ENCODE assay signal across 8 cellular contexts in the genomic region with DNA sequence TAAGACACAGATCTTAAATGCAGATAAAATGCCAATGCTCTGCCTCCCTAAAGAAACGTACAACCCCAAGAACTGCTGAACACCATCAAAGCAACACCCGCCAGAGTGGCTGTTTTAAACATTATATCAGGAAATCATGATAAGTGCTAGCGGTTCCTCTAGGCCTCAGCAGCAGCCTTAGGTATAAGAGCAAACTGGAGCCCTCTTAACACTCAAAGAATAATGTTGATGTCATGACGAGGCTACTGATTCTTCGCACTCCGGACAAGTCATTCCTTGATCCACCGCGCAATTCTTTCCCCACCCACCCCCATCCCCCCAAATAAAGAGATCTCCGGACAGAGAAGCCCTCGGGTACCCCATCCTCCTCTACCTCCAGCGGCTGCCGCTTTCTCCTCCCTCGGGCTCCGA. TPM values are rescaled to one million over a fixed set of nuclear protein-coding genes. Genes with fewer than 3 reads are reported as not detected.
DNase-seq lines count a peak whose midpoint lies in the region; ATAC-seq, FAIRE-seq and TF ChIP-seq lines count a peak whose summit lies in the region.

No MANE protein-coding gene starts in this region.

- WGBS in H1 (ENCODE audit: extremely low coverage in 1 of 2, insufficient coverage in 1 of 2, insufficient read length in 1 of 2, insufficient replicate concordance in 2 of 2, low coverage in 1 of 2, low lambda C conversion rate in 2 of 2, missing lambda C conversion rate in 1 of 2), 2 experiments: 1% methylated on average over 13 of the region's 14 CpGs; no CpG with 5 or more reads in 1 of the 2 experiments

- no peak for TF ChIP-seq CTCF in right atrium auricular region (IDR thresholded peaks at IDR 0.05)
- TF ChIP-seq CTCF in H1 (IDR thresholded peaks at IDR 0.05; ENCODE audit: control extremely low read depth in 1 of 3, insufficient read depth in 1 of 3, low read depth in 1 of 3, low read length in 3 of 3): no peak

- peak overlapping the region; percentile 91; the same call in 1 of the 2 replicates for H2AFZ ChIP-seq in H1 (ENCODE audit: low read length)

- H2BK5ac ChIP-seq in H1 (ENCODE audit: low read depth, low read length): no peak overlapping the region

- H4K8ac ChIP-seq in H1 (ENCODE audit: extremely low read depth, insufficient read depth, low read length): peak overlapping the region; percentile 93; the same call in 1 of the 2 replicates

- H2AK5ac ChIP-seq in H1 (ENCODE audit: low read depth, low read length): no peak overlapping the region

- peaks cover 0 to 29% of the 10 kb centered on the region in 2 donors for H3K4me1 ChIP-seq in right atrium auricular region
- H3K4me1 ChIP-seq in H1 (replicated peaks in 1 of 4; ENCODE audit: control insufficient read depth in 3 of 4, insufficient read depth in 4 of 4, low read length in 3 of 4): peaks cover 0 to 6% (median 3%) of the 10 kb centered on the region in 4 experiments; a peak in 3 of 7 replicates

- no peak overlapping the region for H3K56ac ChIP-seq in H1 (replicated peaks; ENCODE audit: insufficient read length, low read depth, low read length)

- peaks cover 13% of the 10 kb centered on the region for H3K23me2 ChIP-seq in H1 (ENCODE audit: low read depth, low read length)

- H4K91ac ChIP-seq in H1 (replicated peaks; ENCODE audit: insufficient read length, low read length): no peak overlapping the region

- no peak for TF ChIP-seq EP300 in H1 (IDR thresholded peaks at IDR 0.05; ENCODE audit: borderline replicate concordance in 1 of 2, low read depth in 2 of 2, low read length in 2 of 2)

- H3K79me1 ChIP-seq in H1 (ENCODE audit: low read depth, low read length): no peaks in the 10 kb centered on the region

- peak overlapping the region; percentile 83; the same call in 1 of the 2 replicates for H3K18ac ChIP-seq in H1 (ENCODE audit: extremely low read depth, low read length)

- H3K23ac ChIP-seq in H1 (ENCODE audit: insufficient read length): no peak overlapping the region

- peaks cover 0 to 27% of the 10 kb centered on the region in 2 experiments; a peak in 2 of 4 replicates for H3K79me2 ChIP-seq in H1 (ENCODE audit: control insufficient read depth in 1 of 2, insufficient read depth in 2 of 2, low read length in 2 of 2)

- H2BK20ac ChIP-seq in H1 (ENCODE audit: low read length): no peak overlapping the region

- H3K4me3 Mint-ChIP-seq in natural killer cell treated with Interleukin-12 subunit alpha and Interleukin-12 subunit beta and Interleukin-15 and Interleukin-18, amount 100 ng/mL, for 72 hours: peak overlapping the region; percentile 93

- no peak overlapping the region for H2BK15ac ChIP-seq in H1 (ENCODE audit: low read length)

- DNase-seq in right atrium auricular region (ENCODE audit: low spot score) (no peak), left cardiac atrium (no peak), SK-N-MC (ENCODE audit: low read depth, low spot score) (no peak), H1 (ENCODE audit: low read depth in 1 of 2, low spot score in 2 of 2) (no peak), SKM-1 treated with dmso at 0.1 percent for 144 hours (lab: John Stamatoyannopoulos, UW; ENCODE audit: unreplicated experiment) (no peak)
- DNase-seq in natural killer cell treated with Interleukin-12 subunit alpha and Interleukin-12 subunit beta and Interleukin-15 and Interleukin-18, amount 100 ng/mL, for 72 hours (ENCODE audit: low spot score): no peak

- H3K36me3 Mint-ChIP-seq in natural killer cell treated with Interleukin-12 subunit alpha and Interleukin-12 subunit beta and Interleukin-15 and Interleukin-18, amount 100 ng/mL, for 72 hours: no peaks in the 10 kb centered on the region

- peak overlapping the region; percentile 96 for H3K9ac ChIP-seq in SK-N-MC (ENCODE audit: insufficient read length)
- peak overlapping the region; percentile 59 to 82 (median 72) for H3K9ac ChIP-seq in H1 (replicated peaks in 1 of 4; ENCODE audit: extremely low read depth in 1 of 4, low read depth in 3 of 4, low read length in 3 of 4)

- no peaks in the 10 kb centered on the region for H3K36me3 ChIP-seq in right atrium auricular region
- H3K36me3 ChIP-seq in SK-N-MC (ENCODE audit: insufficient read depth, low read length): no peaks in the 10 kb centered on the region
- H3K36me3 ChIP-seq in H1 (ENCODE audit: control insufficient read depth in 2 of 4, insufficient read depth in 4 of 4, low read length in 3 of 4): no peaks in the 10 kb centered on the region

- no peak overlapping the region for H4K5ac ChIP-seq in H1 (ENCODE audit: insufficient read length, low read depth, low read length)

- peaks cover 56 to 58% of the 10 kb centered on the region in 2 donors for H3K4me1 Mint-ChIP-seq in natural killer cell treated with Interleukin-12 subunit alpha and Interleukin-12 subunit beta and Interleukin-15 and Interleukin-18, amount 100 ng/mL, for 72 hours (ENCODE audit: low read depth in 2 of 2)

- FAIRE-seq in H1 (lab: Jason Lieb, UNC): no peak

- ATAC-seq in left cardiac atrium (no peak), HG02981 (IDR thresholded peaks at IDR 0.05; ENCODE audit: unreplicated experiment) (no peak), HG02678 (IDR thresholded peaks at IDR 0.05; ENCODE audit: unreplicated experiment) (no peak)
- ATAC-seq in natural killer cell treated with Interleukin-12 subunit alpha and Interleukin-12 subunit beta and Interleukin-15 and Interleukin-18, amount 100 ng/mL, for 72 hours: peak in 1 of 2 donors; percentile 3

- H3K27me3 Mint-ChIP-seq in natural killer cell treated with Interleukin-12 subunit alpha and Interleukin-12 subunit beta and Interleukin-15 and Interleukin-18, amount 100 ng/mL, for 72 hours: no peaks in the 10 kb centered on the region

- H3K27ac ChIP-seq in right atrium auricular region: peak overlapping the region; percentile 93
- H3K27ac ChIP-seq in SK-N-MC: peak overlapping the region; percentile 77
- 0 out of 2 replicates have a peak overlapping the region, but pooled peaks have one; percentile 68 for H3K27ac ChIP-seq in H1 (ENCODE audit: low read depth, low read length)

- POLR2A ChIA-PET in H1 (lab: Charles Lee; ENCODE audit: partially characterized antibody): interaction anchor here (0.9 to 2.8 kb wide), 4 partner anchors 10 to 117 kb away, joined by 3 to 15 read pairs (median 4); a partner anchor contains a TSS

- no peaks in the 10 kb centered on the region for H3K27me3 ChIP-seq in right atrium auricular region
- peaks cover 0 to 6% (median 3%) of the 10 kb centered on the region in 4 experiments; a peak in 4 of 7 replicates for H3K27me3 ChIP-seq in H1 (replicated peaks in 1 of 4; ENCODE audit: control insufficient read depth in 3 of 4, extremely low read depth in 1 of 4, insufficient read depth in 3 of 4, low read length in 3 of 4)

- no peaks in the 10 kb centered on the region for H4K20me1 ChIP-seq in H1 (replicated peaks in 1 of 2; ENCODE audit: control insufficient read depth in 1 of 2, insufficient read depth in 2 of 2, low read length in 2 of 2)

- no peaks in the 10 kb centered on the region for H3K9me3 Mint-ChIP-seq in natural killer cell treated with Interleukin-12 subunit alpha and Interleukin-12 subunit beta and Interleukin-15 and Interleukin-18, amount 100 ng/mL, for 72 hours

- CTCF ChIA-PET in H1 (lab: Charles Lee; ENCODE audit: partially characterized antibody): interaction anchor here (1.3 kb wide), 1 partner anchor 24 kb away, joined by 3 read pairs; no protein-coding TSS in a partner anchor

- TF ChIP-seq POLR2A in H1 (IDR thresholded peaks at IDR 0.05; ENCODE audit: control extremely low read depth in 1 of 2, low read depth in 2 of 2, low read length in 2 of 2): peak in 1 of 2 experiments; percentile 14; a peak in 1 of 3 replicates

- no peak overlapping the region for H3K4ac ChIP-seq in H1 (replicated peaks; ENCODE audit: insufficient read length, low read depth, low read length)

- intact Hi-C loops in left cardiac atrium (cut with DNase I): loop anchor here (5.0 to 10.0 kb wide), 2 partner anchors 105 to 108 kb away; a partner anchor contains a TSS

- peak overlapping the region; percentile 87 to 94 for H3K4me2 ChIP-seq in H1 (ENCODE audit: insufficient read depth in 1 of 2, low read depth in 2 of 2, low read length in 2 of 2)

- peak overlapping the region; percentile 90 to 99 for H3K27ac Mint-ChIP-seq in natural killer cell treated with Interleukin-12 subunit alpha and Interleukin-12 subunit beta and Interleukin-15 and Interleukin-18, amount 100 ng/mL, for 72 hours

- no peak overlapping the region for H2BK120ac ChIP-seq in H1 (replicated peaks; ENCODE audit: low read depth, low read length)

- no peaks in the 10 kb centered on the region for H3K9me3 ChIP-seq in right atrium auricular region
- H3K9me3 ChIP-seq in SK-N-MC (ENCODE audit: low read depth, low read length): no peaks in the 10 kb centered on the region
- no peaks in the 10 kb centered on the region for H3K9me3 ChIP-seq in H1 (ENCODE audit: insufficient read depth in 2 of 2, low read depth in 1 of 2, low read length in 1 of 2)

- H2BK12ac ChIP-seq in H1 (ENCODE audit: low read depth, low read length): no peak overlapping the region

- TF ChIP-seq RAD21 in H1 (IDR thresholded peaks at IDR 0.05 in 1 of 2, conservative IDR thresholded peaks at IDR 0.05 in 1 of 2; ENCODE audit: low read depth in 2 of 2, low read length in 2 of 2): no peak

- H3K4me3 ChIP-seq in right atrium auricular region (peak overlapping the region; percentile 70 to 76), SK-N-MC (peak overlapping the region; percentile 92), H1 (ENCODE audit: extremely low read depth in 1 of 4, insufficient read depth in 2 of 4, low read depth in 3 of 4, low read length in 4 of 4) (peak overlapping the region; percentile 73 to 98 (median 88))

- H3K14ac ChIP-seq in H1 (ENCODE audit: insufficient read length): no peak overlapping the region

RNA-seq across cellular contexts. Expression of a gene that starts 0.5 kb away (rescaled TPM):
- total RNA-seq in right atrium auricular region (1 to 10 TPM; 4.8 to 6.2 TPM), left cardiac atrium (1 to 10 TPM; 6.0 to 6.8 TPM)
- total RNA-seq in H1 (2021; fragmentation: NEBNext Ultra II Directional; extraction: Animal tissue kit (Norgen Biotek cat#: 25700)): 11.1 and 12.9 TPM in 2 replicates
- polyA plus RNA-seq in H1 (2011; rRNA removed): 3.6 and 5.7 TPM in 2 replicates
- 5.3 TPM for polyA plus RNA-seq in H1 (2011; cell fraction: cytosol; rRNA removed)
- 5.6 TPM for polyA plus RNA-seq in H1 (2011; cell fraction: nucleus; rRNA removed)
- polyA plus RNA-seq in H1 (2012, experiment 1 of 2): 4.4 to 5.6 TPM (median 5.3 TPM) in 4 replicates
- 0.38 TPM for polyA plus RNA-seq in H1 (2012, experiment 2 of 2)
- 5.7 TPM for polyA plus RNA-seq in H1 (2013, experiment 1 of 2)
- polyA plus RNA-seq in H1 (2013, experiment 2 of 2): 5.8 TPM
- polyA minus RNA-seq in H1 (2011; rRNA and poly(A)+ RNA removed): 27.7 and 35.2 TPM in 2 replicates
- polyA minus RNA-seq in H1 (2011; cell fraction: cytosol; rRNA and poly(A)+ RNA removed): 10.1 TPM
- 24.9 TPM for polyA minus RNA-seq in H1 (2011; cell fraction: nucleus; rRNA and poly(A)+ RNA removed)
- 10 to 100 TPM; 21.0 to 25.2 TPM for total RNA-seq in natural killer cell treated with Interleukin-12 subunit alpha and Interleukin-12 subunit beta and Interleukin-15 and Interleukin-18, amount 100 ng/mL, for 72 hours

RNA-seq across cellular contexts. Expression of a gene that starts 24.9 kb away (rescaled TPM):
- total RNA-seq in right atrium auricular region (10 to 100 TPM; 55.2 to 58.1 TPM), left cardiac atrium (10 to 100 TPM; 43.4 to 46.9 TPM)
- 28.3 and 32.5 TPM in 2 replicates for total RNA-seq in H1 (2021; fragmentation: NEBNext Ultra II Directional; extraction: Animal tissue kit (Norgen Biotek cat#: 25700))
- polyA plus RNA-seq in H1 (2011; rRNA removed): 10.7 and 14.9 TPM in 2 replicates
- polyA plus RNA-seq in H1 (2011; cell fraction: cytosol; rRNA removed): 23.2 TPM
- 22.4 TPM for polyA plus RNA-seq in H1 (2011; cell fraction: nucleus; rRNA removed)
- 26.5 to 41.5 TPM (median 33.5 TPM) in 4 replicates for polyA plus RNA-seq in H1 (2012, experiment 1 of 2)
- polyA plus RNA-seq in H1 (2012, experiment 2 of 2): 6.9 TPM
- 26.8 TPM for polyA plus RNA-seq in H1 (2013, experiment 1 of 2)
- 26.9 TPM for polyA plus RNA-seq in H1 (2013, experiment 2 of 2)
- polyA minus RNA-seq in H1 (2011; rRNA and poly(A)+ RNA removed): 31.8 and 39.2 TPM in 2 replicates
- 11.7 TPM for polyA minus RNA-seq in H1 (2011; cell fraction: cytosol; rRNA and poly(A)+ RNA removed)
- polyA minus RNA-seq in H1 (2011; cell fraction: nucleus; rRNA and poly(A)+ RNA removed): 14.8 TPM
- 10 to 100 TPM; 28.2 to 35.6 TPM for total RNA-seq in natural killer cell treated with Interleukin-12 subunit alpha and Interleukin-12 subunit beta and Interleukin-15 and Interleukin-18, amount 100 ng/mL, for 72 hours
